8 cellular contexts compared by ENCODE assay signal in genomic region chr17:8631554-8631877, GRCh38. TPM values are rescaled to one million over a fixed set of nuclear protein-coding genes. Genes with fewer than 3 reads are reported as not detected.
DNase-seq lines count a peak whose midpoint lies in the region; ATAC-seq and TF ChIP-seq lines count a peak whose summit lies in the region.

No MANE protein-coding gene starts in this region.

- no peak overlapping the region for H3K27ac Mint-ChIP-seq in activated CD4-positive, alpha-beta T cell treated with anti-CD3 and anti-CD28 coated beads for 36 hours
- H3K27ac Mint-ChIP-seq in activated T-helper 2 cell treated with anti-CD3 and anti-CD28 coated beads, Interferon-gamma antibody, Interleukin-2, Interleukin-4, amounts not matched to agents 10 μg/mL and 5 μg/mL and 100 μg/mL, durations not matched to agents 14 hours and 24 hours and 36 hours: no peak overlapping the region
- no peak overlapping the region for H3K27ac Mint-ChIP-seq in immature natural killer cell

- H3K4me1 Mint-ChIP-seq in activated CD4-positive, alpha-beta T cell treated with anti-CD3 and anti-CD28 coated beads for 36 hours: peaks cover 4% of the 10 kb centered on the region
- H3K4me1 Mint-ChIP-seq in activated T-helper 2 cell treated with anti-CD3 and anti-CD28 coated beads, Interferon-gamma antibody, Interleukin-2, Interleukin-4, amounts not matched to agents 10 μg/mL and 5 μg/mL and 100 μg/mL, durations not matched to agents 14 hours and 24 hours and 36 hours (ENCODE audit: low read depth): peaks cover 11% of the 10 kb centered on the region
- H3K4me1 Mint-ChIP-seq in immature natural killer cell: peaks cover 11 to 16% of the 10 kb centered on the region in 2 donors

- intact Hi-C loops in activated CD4-positive, alpha-beta T cell treated with anti-CD3 and anti-CD28 coated beads for 36 hours (cut with DNase I, micrococcal nuclease): loop anchor here (1.0 to 5.0 kb wide), 6 partner anchors 115 to 383 kb away; partner anchors contain the start of genes CTC1 (in 1 of the 2), NDEL1 (in 1 of the 2), PFAS (in 1 of the 2) and RANGRF (in 1 of the 2)
- intact Hi-C loops in activated T-helper 2 cell treated with anti-CD3 and anti-CD28 coated beads, Interferon-gamma antibody, Interleukin-2, Interleukin-4, amounts not matched to agents 10 μg/mL and 5 μg/mL and 100 μg/mL, durations not matched to agents 14 hours and 24 hours and 36 hours (cut with micrococcal nuclease): loop anchor here (5.0 kb wide), 3 partner anchors 106 to 371 kb away; partner anchors contain the start of gene NDEL1

- TF ChIP-seq CTCF in suprapubic skin (IDR thresholded peaks at IDR 0.05): no peak

- H3K36me3 ChIP-seq in suprapubic skin: no peaks in the 10 kb centered on the region

- peaks cover 35% of the 10 kb centered on the region for H3K27me3 Mint-ChIP-seq in activated CD4-positive, alpha-beta T cell treated with anti-CD3 and anti-CD28 coated beads for 36 hours
- H3K27me3 Mint-ChIP-seq in activated T-helper 2 cell treated with anti-CD3 and anti-CD28 coated beads, Interferon-gamma antibody, Interleukin-2, Interleukin-4, amounts not matched to agents 10 μg/mL and 5 μg/mL and 100 μg/mL, durations not matched to agents 14 hours and 24 hours and 36 hours (ENCODE audit: low read depth): peaks cover 53% of the 10 kb centered on the region
- H3K27me3 Mint-ChIP-seq in immature natural killer cell (ENCODE audit: low read depth in 3 of 3): peaks cover 12 to 44% (median 24%) of the 10 kb centered on the region in 3 donors

- no peak for DNase-seq in activated CD4-positive, alpha-beta T cell treated with anti-CD3 and anti-CD28 coated beads for 36 hours
- no peak for DNase-seq in activated CD4-positive, alpha-beta T cell treated with anti-CD3 and anti-CD28 coated beads for 1 hour
- DNase-seq in activated T-helper 2 cell treated with anti-CD3 and anti-CD28 coated beads, Interferon-gamma antibody, Interleukin-2, Interleukin-4, amounts not matched to agents 10 μg/mL and 5 μg/mL and 100 μg/mL, durations not matched to agents 14 hours and 24 hours and 36 hours (ENCODE audit: low spot score): no peak
- DNase-seq in immature natural killer cell: no peak
- no peak for DNase-seq in suprapubic skin (ENCODE audit: low spot score in 2 of 2)
- no peak for DNase-seq in Ammon's horn (ENCODE audit: low spot score)
- no peak for DNase-seq in HEK293T (ENCODE audit: extremely low spot score)

- POLR2A ChIA-PET in activated CD4-positive, alpha-beta T cell treated with anti-CD3 and anti-CD28 coated beads for 36 hours (lab: Charles Lee): no interaction called here
- POLR2A ChIA-PET in HEK293T (lab: Yijun Ruan, JAX): interaction anchor here (1.0 to 1.2 kb wide), 4 partner anchors 10 to 248 kb away, joined by 3 read pairs; no protein-coding TSS in a partner anchor

- TF ChIP-seq POLR2A in suprapubic skin (IDR thresholded peaks at IDR 0.05): no peak

- CTCF ChIA-PET in activated CD4-positive, alpha-beta T cell treated with anti-CD3 and anti-CD28 coated beads for 36 hours (lab: Charles Lee): interaction anchor here (0.8 to 1.5 kb wide), 3 partner anchors 18 to 255 kb away, joined by 3 to 7 read pairs (median 3); partner anchors contain the start of gene KRABD2
- CTCF ChIA-PET in HEK293T (lab: Yijun Ruan, JAX): no interaction called here

- peak overlapping the region; percentile 87 for H3K4me3 Mint-ChIP-seq in activated CD4-positive, alpha-beta T cell treated with anti-CD3 and anti-CD28 coated beads for 36 hours
- H3K4me3 Mint-ChIP-seq in activated T-helper 2 cell treated with anti-CD3 and anti-CD28 coated beads, Interferon-gamma antibody, Interleukin-2, Interleukin-4, amounts not matched to agents 10 μg/mL and 5 μg/mL and 100 μg/mL, durations not matched to agents 14 hours and 24 hours and 36 hours (ENCODE audit: low read depth): peak overlapping the region; percentile 61
- peak overlapping the region; percentile 68 to 98 (median 77) for H3K4me3 Mint-ChIP-seq in immature natural killer cell

- WGBS in suprapubic skin: 3% methylated on average over 10 of the region's 13 CpGs

- no peaks in the 10 kb centered on the region for H3K9me3 Mint-ChIP-seq in activated CD4-positive, alpha-beta T cell treated with anti-CD3 and anti-CD28 coated beads for 36 hours (ENCODE audit: low read depth)
- no peaks in the 10 kb centered on the region for H3K9me3 Mint-ChIP-seq in activated T-helper 2 cell treated with anti-CD3 and anti-CD28 coated beads, Interferon-gamma antibody, Interleukin-2, Interleukin-4, amounts not matched to agents 10 μg/mL and 5 μg/mL and 100 μg/mL, durations not matched to agents 14 hours and 24 hours and 36 hours
- H3K9me3 Mint-ChIP-seq in immature natural killer cell: peaks cover 0 to 4% (median 0%) of the 10 kb centered on the region in 6 donors

- peak overlapping the region; percentile 61 for H3K27ac ChIP-seq in suprapubic skin

- H3K27me3 ChIP-seq in suprapubic skin: no peaks in the 10 kb centered on the region

- H3K4me3 ChIP-seq in suprapubic skin: peak overlapping the region; percentile 84

- H3K36me3 Mint-ChIP-seq in activated CD4-positive, alpha-beta T cell treated with anti-CD3 and anti-CD28 coated beads for 36 hours (ENCODE audit: low read depth): no peaks in the 10 kb centered on the region
- H3K36me3 Mint-ChIP-seq in activated T-helper 2 cell treated with anti-CD3 and anti-CD28 coated beads, Interferon-gamma antibody, Interleukin-2, Interleukin-4, amounts not matched to agents 10 μg/mL and 5 μg/mL and 100 μg/mL, durations not matched to agents 14 hours and 24 hours and 36 hours (ENCODE audit: low read depth): no peaks in the 10 kb centered on the region
- H3K36me3 Mint-ChIP-seq in immature natural killer cell: no peaks in the 10 kb centered on the region

- H3K9me3 ChIP-seq in suprapubic skin: no peaks in the 10 kb centered on the region

- no peak for TF ChIP-seq EP300 in suprapubic skin (IDR thresholded peaks at IDR 0.05)

- H3K4me1 ChIP-seq in suprapubic skin: peaks cover 26% of the 10 kb centered on the region

- no peak for ATAC-seq in activated CD4-positive, alpha-beta T cell treated with anti-CD3 and anti-CD28 coated beads for 36 hours
- ATAC-seq in GM18868 (IDR thresholded peaks at IDR 0.05; ENCODE audit: unreplicated experiment): no peak

TF ChIP-seq in HEK293T, 16 proteins besides CTCF, POLR2A, EP300 and RAD21:
- TF ChIP-seq HDGF (IDR thresholded peaks at IDR 0.05; ENCODE audit: borderline replicate concordance) (no peak), NFRKB (IDR thresholded peaks at IDR 0.05) (no peak)

RNA-seq across cellular contexts. Expression of gene MYH10, which starts 1.0 kb away (rescaled TPM):
- 10 to 100 TPM; 17.0 to 21.3 TPM for total RNA-seq in activated CD4-positive, alpha-beta T cell treated with anti-CD3 and anti-CD28 coated beads for 36 hours
- total RNA-seq in activated T-helper 2 cell treated with anti-CD3 and anti-CD28 coated beads, Interferon-gamma antibody, Interleukin-2, Interleukin-4, amounts not matched to agents 10 μg/mL and 5 μg/mL and 100 μg/mL, durations not matched to agents 14 hours and 24 hours and 36 hours: 13.2 and 20.7 TPM in 2 replicates
- polyA plus RNA-seq in immature natural killer cell: 1 to 10 TPM in 1 of 3 donors, under 1 TPM in 1, not detected in 1; 0.38 to 2.6 TPM
- total RNA-seq in suprapubic skin: 10 to 100 TPM in 3 of 4 donors, 1 to 10 TPM in 1; 9.5 to 18.3 (median 13.2) TPM
